ENCODE assay signal across 34 cellular contexts in genomic region chr5:10686890-10687289, GRCh38.
"Had no signal": no experiment of that assay in that cellular context is flagged by ENCODE, and none has a peak within 500 bp of the region (broad histone marks: within the 10 kb centered on the region; RNA-seq: fewer than 3 reads in every experiment).

No MANE protein-coding gene starts in this region.

- H3K4me3 ChIP-seq: MG63 had no signal

- H3K27ac ChIP-seq: KMS-11 had no signal

- H3K27me3 ChIP-seq: MG63 had no signal

- DNase-seq: Karpas-422, Kasumi-1, MG63, MM.1S, MV-4-11, NCI-H1048, NCI-H1092, NCI-H1092 treated with DMSO at 0.1 percent for 48 hours, NCI-H1105, NCI-H1105 treated with DMSO at 0.1 percent for 48 hours, NCI-H1417, NCI-H1417 treated with DMSO at 0.1 percent for 48 hours, NCI-H1436, NCI-H1436 treated with DMSO at 0.1 percent for 48 hours, NCI-H146, NCI-H1694, NCI-H1694 treated with DMSO at 0.1 percent for 48 hours, NCI-H187, NCI-H187 treated with DMSO at 0.1 percent for 48 hours, NCI-H1930, NCI-H2029, NCI-H2029 treated with DMSO at 0.1 percent for 48 hours, NCI-H2081, NCI-H2081 treated with DMSO at 0.1 percent for 48 hours, NCI-H2107, NCI-H2171, NCI-H2171 treated with DMSO at 0.1 percent for 48 hours, NCI-H2227 treated with DMSO at 0.1 percent for 48 hours, NCI-H226, NCI-H345, NCI-H446, NCI-H446 treated with DMSO at 0.1 percent for 48 hours, NCI-H510A had no signal

- H3K9ac ChIP-seq: KMS-11 had no signal

- H3K4me2 ChIP-seq: KMS-11 had no signal
